In the genomic region with DNA sequence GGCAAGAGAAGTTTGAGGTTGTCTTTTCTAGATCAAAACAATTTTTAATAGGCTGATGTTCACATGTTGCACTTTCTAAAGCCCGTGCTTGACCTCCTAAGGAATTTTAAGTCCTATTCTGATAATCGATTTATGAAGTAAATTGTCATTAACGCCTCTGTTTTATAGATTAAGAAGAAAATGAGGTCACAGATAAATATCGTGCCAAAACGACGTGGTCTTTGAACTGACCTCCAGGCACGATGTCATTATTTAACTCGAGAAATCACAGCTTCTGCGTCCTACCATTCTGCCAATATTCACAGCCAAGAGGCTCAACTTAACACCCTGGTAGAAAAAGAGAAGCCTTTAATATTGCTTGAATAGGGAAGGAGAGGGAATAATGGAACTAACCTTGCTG, we compare ENCODE assay signal across 8 cellular contexts. TPM values are rescaled to one million over a fixed set of nuclear protein-coding genes. Genes with fewer than 3 reads are reported as not detected.
A peak's percentile ranks its signal among the peaks of the same experiment; 100 is the strongest.
DNase-seq lines count a peak whose midpoint lies in the region; ATAC-seq, FAIRE-seq and TF ChIP-seq lines count a peak whose summit lies in the region.

No MANE protein-coding gene starts in this region.

- no peak for FAIRE-seq in kidney (lab: Jason Lieb, UNC)

- H3K36me3 Mint-ChIP-seq in T-helper 2 cell treated with Interferon-gamma antibody and Interleukin-4, amounts not matched to agents 5 μg/mL and 100 μg/mL, for 36 hours (ENCODE audit: low read depth) = peaks cover 4% of the 10 kb centered on the region
- H3K36me3 Mint-ChIP-seq in activated T-helper 2 cell treated with anti-CD3 and anti-CD28 coated beads, Interferon-gamma antibody, Interleukin-2, Interleukin-4, amounts not matched to agents 10 μg/mL and 5 μg/mL and 100 μg/mL, durations not matched to agents 14 hours and 24 hours and 36 hours (ENCODE audit: low read depth) = peaks cover 9% of the 10 kb centered on the region

- TF ChIP-seq CTCF in kidney (IDR thresholded peaks at IDR 0.05; ENCODE audit: borderline replicate concordance, extremely low read depth, insufficient read depth) (no peak), suprapubic skin (IDR thresholded peaks at IDR 0.05) (no peak)

- H3K27me3 Mint-ChIP-seq in T-helper 2 cell treated with Interferon-gamma antibody and Interleukin-4, amounts not matched to agents 5 μg/mL and 100 μg/mL, for 36 hours (ENCODE audit: low read depth) = no peaks in the 10 kb centered on the region
- peaks cover 2% of the 10 kb centered on the region for H3K27me3 Mint-ChIP-seq in activated T-helper 2 cell treated with anti-CD3 and anti-CD28 coated beads, Interferon-gamma antibody, Interleukin-2, Interleukin-4, amounts not matched to agents 10 μg/mL and 5 μg/mL and 100 μg/mL, durations not matched to agents 14 hours and 24 hours and 36 hours (ENCODE audit: low read depth)

- peak overlapping the region; percentile 94 for H3K27ac Mint-ChIP-seq in T-helper 2 cell treated with Interferon-gamma antibody and Interleukin-4, amounts not matched to agents 5 μg/mL and 100 μg/mL, for 36 hours
- H3K27ac Mint-ChIP-seq in activated T-helper 2 cell treated with anti-CD3 and anti-CD28 coated beads, Interferon-gamma antibody, Interleukin-2, Interleukin-4, amounts not matched to agents 10 μg/mL and 5 μg/mL and 100 μg/mL, durations not matched to agents 14 hours and 24 hours and 36 hours = peak overlapping the region; percentile 90

- H3K36me3 ChIP-seq in kidney (ENCODE audit: control insufficient read depth in 1 of 2, insufficient read depth in 2 of 2, low read length in 2 of 2) (no peaks in the 10 kb centered on the region), suprapubic skin (no peaks in the 10 kb centered on the region)

- DNase-seq in T-helper 2 cell treated with Interferon-gamma antibody and Interleukin-4, amounts not matched to agents 5 μg/mL and 100 μg/mL, for 36 hours (ENCODE audit: low spot score) = no peak
- DNase-seq in T-helper 2 cell = no peak
- DNase-seq in activated T-helper 2 cell treated with anti-CD3 and anti-CD28 coated beads, Interferon-gamma antibody, Interleukin-2, Interleukin-4, amounts not matched to agents 10 μg/mL and 5 μg/mL and 100 μg/mL, durations not matched to agents 14 hours and 24 hours and 36 hours (ENCODE audit: low spot score) = no peak
- DNase-seq in kidney = no peak
- no peak for DNase-seq in suprapubic skin (ENCODE audit: low spot score in 2 of 2)
- no peak for DNase-seq in epidermal melanocyte (ENCODE audit: insufficient read length, low spot score)
- no peak for DNase-seq in stimulated activated naive CD4-positive, alpha-beta T cell treated with Interleukin-2 at 50 U/mL for 16 hours (lab: John Stamatoyannopoulos, UW)

- intact Hi-C loops in activated T-helper 2 cell treated with anti-CD3 and anti-CD28 coated beads, Interferon-gamma antibody, Interleukin-2, Interleukin-4, amounts not matched to agents 10 μg/mL and 5 μg/mL and 100 μg/mL, durations not matched to agents 14 hours and 24 hours and 36 hours (cut with micrococcal nuclease) = loop anchor here (1.0 to 10.0 kb wide), 12 partner anchors 58 to 1177 kb away; a partner anchor contains a TSS
- intact Hi-C loops in kidney (cut with DNase I) = no loop called here

- no peaks in the 10 kb centered on the region for H3K9me3 Mint-ChIP-seq in T-helper 2 cell treated with Interferon-gamma antibody and Interleukin-4, amounts not matched to agents 5 μg/mL and 100 μg/mL, for 36 hours
- no peaks in the 10 kb centered on the region for H3K9me3 Mint-ChIP-seq in activated T-helper 2 cell treated with anti-CD3 and anti-CD28 coated beads, Interferon-gamma antibody, Interleukin-2, Interleukin-4, amounts not matched to agents 10 μg/mL and 5 μg/mL and 100 μg/mL, durations not matched to agents 14 hours and 24 hours and 36 hours

- no peak for TF ChIP-seq POLR2A in suprapubic skin (IDR thresholded peaks at IDR 0.05)

- TF ChIP-seq EP300 in suprapubic skin (IDR thresholded peaks at IDR 0.05) = no peak

- peak overlapping the region; percentile 98 for H3K9ac ChIP-seq in kidney (ENCODE audit: low read length in 2 of 2)

- no peak for ATAC-seq in GM21576 (IDR thresholded peaks at IDR 0.05; ENCODE audit: unreplicated experiment)

- under 1% methylated on average over 9 of the region's 9 CpGs for WGBS in suprapubic skin

- peaks cover 25% of the 10 kb centered on the region for H3K4me1 Mint-ChIP-seq in T-helper 2 cell treated with Interferon-gamma antibody and Interleukin-4, amounts not matched to agents 5 μg/mL and 100 μg/mL, for 36 hours (ENCODE audit: low read depth)
- H3K4me1 Mint-ChIP-seq in activated T-helper 2 cell treated with anti-CD3 and anti-CD28 coated beads, Interferon-gamma antibody, Interleukin-2, Interleukin-4, amounts not matched to agents 10 μg/mL and 5 μg/mL and 100 μg/mL, durations not matched to agents 14 hours and 24 hours and 36 hours (ENCODE audit: low read depth) = peaks cover 26% of the 10 kb centered on the region

- H3K27me3 ChIP-seq in suprapubic skin = no peaks in the 10 kb centered on the region

- peak overlapping the region; percentile 99 for H3K27ac ChIP-seq in kidney (ENCODE audit: low read depth in 2 of 2, low read length in 2 of 2)
- H3K27ac ChIP-seq in suprapubic skin = peak overlapping the region; percentile 100

- H3K4me3 Mint-ChIP-seq in T-helper 2 cell treated with Interferon-gamma antibody and Interleukin-4, amounts not matched to agents 5 μg/mL and 100 μg/mL, for 36 hours = peak overlapping the region; percentile 88
- H3K4me3 Mint-ChIP-seq in activated T-helper 2 cell treated with anti-CD3 and anti-CD28 coated beads, Interferon-gamma antibody, Interleukin-2, Interleukin-4, amounts not matched to agents 10 μg/mL and 5 μg/mL and 100 μg/mL, durations not matched to agents 14 hours and 24 hours and 36 hours (ENCODE audit: low read depth) = peak overlapping the region; percentile 84

- no peaks in the 10 kb centered on the region for H3K9me3 ChIP-seq in kidney (ENCODE audit: control insufficient read depth in 1 of 2, low read length in 2 of 2)
- no peaks in the 10 kb centered on the region for H3K9me3 ChIP-seq in suprapubic skin

- peaks cover 0 to 9% of the 10 kb centered on the region in 2 donors for H3K4me1 ChIP-seq in kidney (ENCODE audit: control insufficient read depth in 1 of 2, insufficient read depth in 1 of 2, low read depth in 1 of 2, low read length in 2 of 2)
- H3K4me1 ChIP-seq in suprapubic skin = peaks cover 36% of the 10 kb centered on the region

- H3K4me3 ChIP-seq in kidney (ENCODE audit: low read length in 2 of 2) (peak overlapping the region; percentile 96), suprapubic skin (peak overlapping the region; percentile 86)

RNA-seq across cellular contexts. Expression of a gene that starts 0.9 kb away (rescaled TPM):
- total RNA-seq in activated T-helper 2 cell treated with anti-CD3 and anti-CD28 coated beads, Interferon-gamma antibody, Interleukin-2, Interleukin-4, amounts not matched to agents 10 μg/mL and 5 μg/mL and 100 μg/mL, durations not matched to agents 14 hours and 24 hours and 36 hours = 30.5 and 31.9 TPM in 2 replicates
- 30.2 TPM for total RNA-seq in kidney
- 2.5 TPM for polyA plus RNA-seq in kidney (ENCODE audit: insufficient read depth, low read depth, low replicate concordance)
- total RNA-seq in suprapubic skin = 10 to 100 TPM; 17.9 to 55.0 (median 23.2) TPM
